1 cellular context compared by ENCODE assay signal in genomic region chr11:61529537-61530225, GRCh38.
A peak's percentile ranks its signal among the peaks of the same experiment; 100 is the strongest.
TF ChIP-seq lines count a peak whose summit lies in the region.

No MANE protein-coding gene starts in this region.

TF ChIP-seq in HepG2, 621 proteins besides CTCF, POLR2A, EP300 and RAD21 (continued from another document and continues in another):
- TF ChIP-seq ZNF687 (CRISPR knock-in tag; IDR thresholded peaks at IDR 0.05) (peak; percentile 76), FIP1L1 (IDR thresholded peaks at IDR 0.05; ENCODE audit: borderline replicate concordance, insufficient read depth, low read depth, low read length) (no peak), WIZ (CRISPR knock-in tag; IDR thresholded peaks at IDR 0.05) (no peak), RXRB (CRISPR knock-in tag; IDR thresholded peaks at IDR 0.05; ENCODE audit: borderline replicate concordance) (peak; percentile 87), NR2F6 (IDR thresholded peaks at IDR 0.05) (peak; percentile 90), NR2F6 (CRISPR knock-in tag; IDR thresholded peaks at IDR 0.05) (peak; percentile 93), HNF1B (CRISPR knock-in tag; IDR thresholded peaks at IDR 0.05) (0 out of 2 replicates have a peak, but pooled peaks have one; percentile 25), KDM3A (CRISPR knock-in tag; IDR thresholded peaks at IDR 0.05; ENCODE audit: low read depth) (no peak), MTF2 (CRISPR knock-in tag; IDR thresholded peaks at IDR 0.05; ENCODE audit: borderline replicate concordance) (no peak), NFKBIZ (CRISPR knock-in tag; IDR thresholded peaks at IDR 0.05) (no peak), PAX8 (CRISPR knock-in tag; IDR thresholded peaks at IDR 0.05; ENCODE audit: borderline replicate concordance) (no peak), XRCC5 (optimal IDR thresholded peaks at IDR 0.05; ENCODE audit: low read length) (no peak), KDM6A (CRISPR knock-in tag; IDR thresholded peaks at IDR 0.05; ENCODE audit: low read depth) (no peak), CAMTA2 (CRISPR knock-in tag; IDR thresholded peaks at IDR 0.05; ENCODE audit: borderline replicate concordance) (no peak), ZBTB44 (CRISPR knock-in tag; IDR thresholded peaks at IDR 0.05) (no peak), PAXIP1 (CRISPR knock-in tag; conservative IDR thresholded peaks at IDR 0.05) (peak; percentile 72), SCMH1 (CRISPR knock-in tag; IDR thresholded peaks at IDR 0.05; ENCODE audit: borderline replicate concordance) (no peak), ZNF383 (CRISPR knock-in tag; IDR thresholded peaks at IDR 0.05; ENCODE audit: borderline replicate concordance) (no peak), GZF1 (CRISPR knock-in tag; IDR thresholded peaks at IDR 0.05) (peak; percentile 68; the same call in 1 of the 2 replicates), GATAD2A (CRISPR knock-in tag; IDR thresholded peaks at IDR 0.05) (peak; percentile 78), ELF3 (CRISPR knock-in tag; IDR thresholded peaks at IDR 0.05) (peak; percentile 34; the same call in 1 of the 2 replicates), NFATC3 (CRISPR knock-in tag; IDR thresholded peaks at IDR 0.05) (no peak), SMARCC2 (IDR thresholded peaks at IDR 0.05) (no peak), ZNF710 (CRISPR knock-in tag; IDR thresholded peaks at IDR 0.05; ENCODE audit: borderline replicate concordance) (no peak), KLF13 (CRISPR knock-in tag; IDR thresholded peaks at IDR 0.05) (no peak)
- TF ChIP-seq, protein P1, sequence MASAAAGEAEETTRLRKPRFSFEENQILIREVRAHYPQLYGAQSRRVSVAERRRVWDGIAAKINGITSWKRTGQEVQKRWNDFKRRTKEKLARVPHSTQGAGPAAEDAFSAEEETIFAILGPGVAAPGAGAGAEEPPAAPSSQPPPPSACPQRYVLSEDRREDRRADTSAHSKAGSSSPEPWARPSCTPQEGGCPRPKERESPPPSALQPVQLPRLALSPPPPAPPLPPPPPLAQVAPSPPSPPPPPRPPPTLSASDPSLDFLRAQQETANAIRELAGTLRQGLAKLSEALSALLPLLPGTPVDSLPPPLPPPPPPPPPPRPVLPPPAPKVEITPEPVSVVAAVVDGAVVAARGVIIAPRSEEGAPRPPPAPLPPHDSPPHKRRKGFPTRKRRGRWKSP (CRISPR knock-in tag; IDR thresholded peaks at IDR 0.05): no peak
- TF ChIP-seq, protein P2, sequence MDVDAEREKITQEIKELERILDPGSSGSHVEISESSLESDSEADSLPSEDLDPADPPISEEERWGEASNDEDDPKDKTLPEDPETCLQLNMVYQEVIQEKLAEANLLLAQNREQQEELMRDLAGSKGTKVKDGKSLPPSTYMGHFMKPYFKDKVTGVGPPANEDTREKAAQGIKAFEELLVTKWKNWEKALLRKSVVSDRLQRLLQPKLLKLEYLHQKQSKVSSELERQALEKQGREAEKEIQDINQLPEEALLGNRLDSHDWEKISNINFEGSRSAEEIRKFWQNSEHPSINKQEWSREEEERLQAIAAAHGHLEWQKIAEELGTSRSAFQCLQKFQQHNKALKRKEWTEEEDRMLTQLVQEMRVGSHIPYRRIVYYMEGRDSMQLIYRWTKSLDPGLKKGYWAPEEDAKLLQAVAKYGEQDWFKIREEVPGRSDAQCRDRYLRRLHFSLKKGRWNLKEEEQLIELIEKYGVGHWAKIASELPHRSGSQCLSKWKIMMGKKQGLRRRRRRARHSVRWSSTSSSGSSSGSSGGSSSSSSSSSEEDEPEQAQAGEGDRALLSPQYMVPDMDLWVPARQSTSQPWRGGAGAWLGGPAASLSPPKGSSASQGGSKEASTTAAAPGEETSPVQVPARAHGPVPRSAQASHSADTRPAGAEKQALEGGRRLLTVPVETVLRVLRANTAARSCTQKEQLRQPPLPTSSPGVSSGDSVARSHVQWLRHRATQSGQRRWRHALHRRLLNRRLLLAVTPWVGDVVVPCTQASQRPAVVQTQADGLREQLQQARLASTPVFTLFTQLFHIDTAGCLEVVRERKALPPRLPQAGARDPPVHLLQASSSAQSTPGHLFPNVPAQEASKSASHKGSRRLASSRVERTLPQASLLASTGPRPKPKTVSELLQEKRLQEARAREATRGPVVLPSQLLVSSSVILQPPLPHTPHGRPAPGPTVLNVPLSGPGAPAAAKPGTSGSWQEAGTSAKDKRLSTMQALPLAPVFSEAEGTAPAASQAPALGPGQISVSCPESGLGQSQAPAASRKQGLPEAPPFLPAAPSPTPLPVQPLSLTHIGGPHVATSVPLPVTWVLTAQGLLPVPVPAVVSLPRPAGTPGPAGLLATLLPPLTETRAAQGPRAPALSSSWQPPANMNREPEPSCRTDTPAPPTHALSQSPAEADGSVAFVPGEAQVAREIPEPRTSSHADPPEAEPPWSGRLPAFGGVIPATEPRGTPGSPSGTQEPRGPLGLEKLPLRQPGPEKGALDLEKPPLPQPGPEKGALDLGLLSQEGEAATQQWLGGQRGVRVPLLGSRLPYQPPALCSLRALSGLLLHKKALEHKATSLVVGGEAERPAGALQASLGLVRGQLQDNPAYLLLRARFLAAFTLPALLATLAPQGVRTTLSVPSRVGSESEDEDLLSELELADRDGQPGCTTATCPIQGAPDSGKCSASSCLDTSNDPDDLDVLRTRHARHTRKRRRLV (CRISPR knock-in tag; IDR thresholded peaks at IDR 0.05): no peak
